Comparison of ENCODE assay signal across 9 cellular contexts in the genomic region with DNA sequence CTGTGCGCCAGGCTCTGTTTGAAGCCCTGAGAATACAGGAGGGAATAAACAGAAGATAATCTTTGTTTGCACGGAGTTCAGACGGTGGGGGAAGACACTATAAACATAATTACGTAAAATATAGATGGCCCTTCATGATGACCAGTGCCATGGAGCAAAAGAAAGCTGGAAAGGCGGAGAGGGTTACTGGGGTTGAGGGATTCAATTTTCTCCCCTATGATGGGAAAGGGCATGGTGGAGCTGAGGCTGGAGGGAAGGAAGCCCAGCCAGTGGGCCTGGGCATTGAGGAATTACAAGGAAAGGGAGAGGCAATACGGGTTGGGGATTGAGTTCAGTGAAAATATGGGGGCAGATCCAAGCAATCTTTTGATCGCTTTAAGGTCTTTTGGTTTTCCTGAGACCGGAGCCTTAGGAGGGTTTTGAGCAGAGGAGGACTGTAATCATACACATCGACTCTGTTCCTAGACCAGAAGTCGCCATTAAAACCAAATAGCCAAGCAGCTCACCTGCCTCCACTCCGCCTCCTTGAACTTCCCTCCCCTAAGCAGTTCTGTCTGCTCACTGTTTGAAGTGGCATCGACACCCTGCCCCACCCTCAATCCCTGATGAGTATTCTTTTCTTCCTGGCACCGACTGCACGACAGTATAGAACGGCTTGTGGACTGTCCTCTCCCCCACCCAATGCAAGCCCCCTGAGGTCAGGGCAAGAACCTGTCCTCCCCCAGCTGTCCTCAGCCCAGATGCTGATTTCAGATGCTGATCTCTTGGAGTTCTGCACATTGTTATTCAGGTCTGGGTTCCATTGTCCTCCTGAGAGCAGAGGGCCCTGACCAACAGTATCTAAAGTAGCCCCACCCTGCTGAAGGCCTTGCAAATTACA. TPM values are rescaled to one million over a fixed set of nuclear protein-coding genes. Genes with fewer than 3 reads are reported as not detected.
DNase-seq lines count a peak whose midpoint lies in the region; TF ChIP-seq lines count a peak whose summit lies in the region.
"Had no signal": no experiment of that assay in that cellular context is flagged by ENCODE, and none has a peak within 500 bp of the region (broad histone marks: within the 10 kb centered on the region; RNA-seq: fewer than 3 reads in every experiment).

No MANE protein-coding gene starts in this region.

- H3K4me1 Mint-ChIP-seq in progenitor cell of endocrine pancreas (ENCODE audit: low read depth) = peaks cover 22% of the 10 kb centered on the region

- peaks cover 3% of the 10 kb centered on the region for H3K4me1 ChIP-seq in NT2/D1 (ENCODE audit: insufficient read depth, insufficient read length)

- H3K36me3 Mint-ChIP-seq in progenitor cell of endocrine pancreas (ENCODE audit: insufficient read depth) = peaks cover 2% of the 10 kb centered on the region

- no peaks in the 10 kb centered on the region for H3K27me3 ChIP-seq in NT2/D1 (ENCODE audit: insufficient read depth, insufficient read length)

- no peaks in the 10 kb centered on the region for H3K9me3 Mint-ChIP-seq in progenitor cell of endocrine pancreas (ENCODE audit: low read depth)

- H3K27ac Mint-ChIP-seq in progenitor cell of endocrine pancreas = peak overlapping the region; percentile 30

- DNase-seq in NT2/D1 (ENCODE audit: low read depth, low spot score) = no peak
- no peak for DNase-seq in epithelial cell of esophagus (ENCODE audit: low read depth)
- no peak for DNase-seq in progenitor cell of endocrine pancreas (ENCODE audit: low spot score, unreplicated experiment)
- no peak for DNase-seq in SW 1271 (lab: John Stamatoyannopoulos, UW)
- DNase-seq in NCI-H2029 treated with DMSO at 0.1 percent for 48 hours (lab: John Stamatoyannopoulos, UW) = no peak
- no peak for DNase-seq in hippocampal formation (lab: John Stamatoyannopoulos, UW)
- no peak for DNase-seq in amniotic stem cell (lab: John Stamatoyannopoulos, UW)
- DNase-seq: NCI-H1694 had no signal

- peaks cover 22% of the 10 kb centered on the region for H3K27me3 Mint-ChIP-seq in progenitor cell of endocrine pancreas

- H3K4me3 ChIP-seq in GM08714 (ENCODE audit: low read length) (peak overlapping the region; percentile 79; the same call in 1 of the 2 replicates), NT2/D1 (ENCODE audit: insufficient read length, low read depth) (no peak overlapping the region), epithelial cell of esophagus (ENCODE audit: low read length) (peak overlapping the region; percentile 69)

- H3K9ac ChIP-seq in NT2/D1 (ENCODE audit: insufficient read length, low read depth) = peak overlapping the region; percentile 64

- no peaks in the 10 kb centered on the region for H3K9me3 ChIP-seq in NT2/D1 (ENCODE audit: insufficient read depth, low read length)

- TF ChIP-seq CTCF in epithelial cell of esophagus (IDR thresholded peaks at IDR 0.05; ENCODE audit: insufficient read depth, low read depth, low read length, missing control alignments) (no peak), progenitor cell of endocrine pancreas (IDR thresholded peaks at IDR 0.05; ENCODE audit: unreplicated experiment) (no peak)

- peak overlapping the region; percentile 58 for H3K4me3 Mint-ChIP-seq in progenitor cell of endocrine pancreas (ENCODE audit: low read depth)

- H3K36me3 ChIP-seq in NT2/D1 (ENCODE audit: insufficient read depth, insufficient read length, low read length) = peaks cover 12% of the 10 kb centered on the region

RNA-seq across cellular contexts. Expression of a gene that starts 0.8 kb away (rescaled TPM):
- total RNA-seq in progenitor cell of endocrine pancreas = 1.1 and 1.3 TPM in 2 replicates

RNA-seq across cellular contexts. Expression of a gene that starts 2.0 kb away (rescaled TPM):
- 29.8 and 39.4 TPM in 2 replicates for total RNA-seq in progenitor cell of endocrine pancreas

RNA-seq across cellular contexts. Expression of a gene that starts 15.9 kb away (rescaled TPM):
- 44.8 and 45.8 TPM in 2 replicates for total RNA-seq in progenitor cell of endocrine pancreas

RNA-seq across cellular contexts. Expression of a gene that starts 38.2 kb away (rescaled TPM):
- total RNA-seq in progenitor cell of endocrine pancreas = 111 and 123 TPM in 2 replicates
